ENCODE assay signal across 1 cellular context in genomic region chr1:218983848-218984247, GRCh38.
TF ChIP-seq lines count a peak whose summit lies in the region.

No MANE protein-coding gene starts in this region.

TF ChIP-seq in GM12878, 131 proteins besides CTCF, POLR2A, EP300 and RAD21:
- TF ChIP-seq, protein P1, sequence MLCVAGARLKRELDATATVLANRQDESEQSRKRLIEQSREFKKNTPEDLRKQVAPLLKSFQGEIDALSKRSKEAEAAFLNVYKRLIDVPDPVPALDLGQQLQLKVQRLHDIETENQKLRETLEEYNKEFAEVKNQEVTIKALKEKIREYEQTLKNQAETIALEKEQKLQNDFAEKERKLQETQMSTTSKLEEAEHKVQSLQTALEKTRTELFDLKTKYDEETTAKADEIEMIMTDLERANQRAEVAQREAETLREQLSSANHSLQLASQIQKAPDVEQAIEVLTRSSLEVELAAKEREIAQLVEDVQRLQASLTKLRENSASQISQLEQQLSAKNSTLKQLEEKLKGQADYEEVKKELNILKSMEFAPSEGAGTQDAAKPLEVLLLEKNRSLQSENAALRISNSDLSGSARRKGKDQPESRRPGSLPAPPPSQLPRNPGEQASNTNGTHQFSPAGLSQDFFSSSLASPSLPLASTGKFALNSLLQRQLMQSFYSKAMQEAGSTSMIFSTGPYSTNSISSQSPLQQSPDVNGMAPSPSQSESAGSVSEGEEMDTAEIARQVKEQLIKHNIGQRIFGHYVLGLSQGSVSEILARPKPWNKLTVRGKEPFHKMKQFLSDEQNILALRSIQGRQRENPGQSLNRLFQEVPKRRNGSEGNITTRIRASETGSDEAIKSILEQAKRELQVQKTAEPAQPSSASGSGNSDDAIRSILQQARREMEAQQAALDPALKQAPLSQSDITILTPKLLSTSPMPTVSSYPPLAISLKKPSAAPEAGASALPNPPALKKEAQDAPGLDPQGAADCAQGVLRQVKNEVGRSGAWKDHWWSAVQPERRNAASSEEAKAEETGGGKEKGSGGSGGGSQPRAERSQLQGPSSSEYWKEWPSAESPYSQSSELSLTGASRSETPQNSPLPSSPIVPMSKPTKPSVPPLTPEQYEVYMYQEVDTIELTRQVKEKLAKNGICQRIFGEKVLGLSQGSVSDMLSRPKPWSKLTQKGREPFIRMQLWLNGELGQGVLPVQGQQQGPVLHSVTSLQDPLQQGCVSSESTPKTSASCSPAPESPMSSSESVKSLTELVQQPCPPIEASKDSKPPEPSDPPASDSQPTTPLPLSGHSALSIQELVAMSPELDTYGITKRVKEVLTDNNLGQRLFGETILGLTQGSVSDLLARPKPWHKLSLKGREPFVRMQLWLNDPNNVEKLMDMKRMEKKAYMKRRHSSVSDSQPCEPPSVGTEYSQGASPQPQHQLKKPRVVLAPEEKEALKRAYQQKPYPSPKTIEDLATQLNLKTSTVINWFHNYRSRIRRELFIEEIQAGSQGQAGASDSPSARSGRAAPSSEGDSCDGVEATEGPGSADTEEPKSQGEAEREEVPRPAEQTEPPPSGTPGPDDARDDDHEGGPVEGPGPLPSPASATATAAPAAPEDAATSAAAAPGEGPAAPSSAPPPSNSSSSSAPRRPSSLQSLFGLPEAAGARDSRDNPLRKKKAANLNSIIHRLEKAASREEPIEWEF (IDR thresholded peaks at IDR 0.05; ENCODE audit: insufficient replicate concordance, low read depth, low read length): no peak
- TF ChIP-seq POLR2AphosphoS5 (IDR thresholded peaks at IDR 0.05; ENCODE audit: low read length) (no peak), STAT1 (conservative IDR thresholded peaks at IDR 0.05) (no peak), RUNX3 (IDR thresholded peaks at IDR 0.05; ENCODE audit: low read length) (no peak), IKZF1 (conservative IDR thresholded peaks at IDR 0.05) (no peak), FOS (IDR thresholded peaks at IDR 0.05; ENCODE audit: borderline replicate concordance, extremely low read depth, insufficient read length) (no peak), ATF3 (IDR thresholded peaks at IDR 0.05; ENCODE audit: borderline replicate concordance, extremely low read depth, low read depth, low read length) (no peak), SMARCA5 (IDR thresholded peaks at IDR 0.05) (no peak), ZZZ3 (IDR thresholded peaks at IDR 0.05; ENCODE audit: control insufficient read depth, insufficient read length, low read depth) (no peak), NFIC (IDR thresholded peaks at IDR 0.05; ENCODE audit: low read depth, low read length) (no peak), WRNIP1 (IDR thresholded peaks at IDR 0.05; ENCODE audit: borderline replicate concordance, low read depth, low read length) (no peak), ZNF24 (IDR thresholded peaks at IDR 0.05) (no peak), CBX5 (IDR thresholded peaks at IDR 0.05; ENCODE audit: low read depth) (no peak), POU2F2 (IDR thresholded peaks at IDR 0.05; ENCODE audit: borderline replicate concordance, low read depth, low read length) (no peak), BCL3 (IDR thresholded peaks at IDR 0.05; ENCODE audit: borderline replicate concordance, insufficient read depth, low read depth, low read length, poor library complexity, severe bottlenecking) (no peak), MTA3 (IDR thresholded peaks at IDR 0.05; ENCODE audit: borderline replicate concordance, low read length) (no peak), CREB1 (IDR thresholded peaks at IDR 0.05; ENCODE audit: low read depth) (no peak), ZNF217 (IDR thresholded peaks at IDR 0.05) (no peak)
- TF ChIP-seq, protein P2, sequence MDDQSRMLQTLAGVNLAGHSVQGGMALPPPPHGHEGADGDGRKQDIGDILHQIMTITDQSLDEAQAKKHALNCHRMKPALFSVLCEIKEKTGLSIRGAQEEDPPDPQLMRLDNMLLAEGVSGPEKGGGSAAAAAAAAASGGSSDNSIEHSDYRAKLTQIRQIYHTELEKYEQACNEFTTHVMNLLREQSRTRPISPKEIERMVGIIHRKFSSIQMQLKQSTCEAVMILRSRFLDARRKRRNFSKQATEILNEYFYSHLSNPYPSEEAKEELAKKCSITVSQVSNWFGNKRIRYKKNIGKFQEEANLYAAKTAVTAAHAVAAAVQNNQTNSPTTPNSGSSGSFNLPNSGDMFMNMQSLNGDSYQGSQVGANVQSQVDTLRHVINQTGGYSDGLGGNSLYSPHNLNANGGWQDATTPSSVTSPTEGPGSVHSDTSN (IDR thresholded peaks at IDR 0.05; ENCODE audit: insufficient replicate concordance, low read depth, low read length): no peak
- TF ChIP-seq, protein P3, sequence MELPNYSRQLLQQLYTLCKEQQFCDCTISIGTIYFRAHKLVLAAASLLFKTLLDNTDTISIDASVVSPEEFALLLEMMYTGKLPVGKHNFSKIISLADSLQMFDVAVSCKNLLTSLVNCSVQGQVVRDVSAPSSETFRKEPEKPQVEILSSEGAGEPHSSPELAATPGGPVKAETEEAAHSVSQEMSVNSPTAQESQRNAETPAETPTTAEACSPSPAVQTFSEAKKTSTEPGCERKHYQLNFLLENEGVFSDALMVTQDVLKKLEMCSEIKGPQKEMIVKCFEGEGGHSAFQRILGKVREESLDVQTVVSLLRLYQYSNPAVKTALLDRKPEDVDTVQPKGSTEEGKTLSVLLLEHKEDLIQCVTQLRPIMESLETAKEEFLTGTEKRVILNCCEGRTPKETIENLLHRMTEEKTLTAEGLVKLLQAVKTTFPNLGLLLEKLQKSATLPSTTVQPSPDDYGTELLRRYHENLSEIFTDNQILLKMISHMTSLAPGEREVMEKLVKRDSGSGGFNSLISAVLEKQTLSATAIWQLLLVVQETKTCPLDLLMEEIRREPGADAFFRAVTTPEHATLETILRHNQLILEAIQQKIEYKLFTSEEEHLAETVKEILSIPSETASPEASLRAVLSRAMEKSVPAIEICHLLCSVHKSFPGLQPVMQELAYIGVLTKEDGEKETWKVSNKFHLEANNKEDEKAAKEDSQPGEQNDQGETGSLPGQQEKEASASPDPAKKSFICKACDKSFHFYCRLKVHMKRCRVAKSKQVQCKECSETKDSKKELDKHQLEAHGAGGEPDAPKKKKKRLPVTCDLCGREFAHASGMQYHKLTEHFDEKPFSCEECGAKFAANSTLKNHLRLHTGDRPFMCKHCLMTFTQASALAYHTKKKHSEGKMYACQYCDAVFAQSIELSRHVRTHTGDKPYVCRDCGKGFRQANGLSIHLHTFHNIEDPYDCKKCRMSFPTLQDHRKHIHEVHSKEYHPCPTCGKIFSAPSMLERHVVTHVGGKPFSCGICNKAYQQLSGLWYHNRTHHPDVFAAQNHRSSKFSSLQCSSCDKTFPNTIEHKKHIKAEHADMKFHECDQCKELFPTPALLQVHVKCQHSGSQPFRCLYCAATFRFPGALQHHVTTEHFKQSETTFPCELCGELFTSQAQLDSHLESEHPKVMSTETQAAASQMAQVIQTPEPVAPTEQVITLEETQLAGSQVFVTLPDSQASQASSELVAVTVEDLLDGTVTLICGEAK (IDR thresholded peaks at IDR 0.05; ENCODE audit: borderline replicate concordance): no peak
